In genomic region chr4:16213107-16213506, GRCh38 we compare ENCODE assay signal across 28 cellular contexts. TPM values are rescaled to one million over a fixed set of nuclear protein-coding genes. Genes with fewer than 3 reads are reported as not detected.
A peak's percentile ranks its signal among the peaks of the same experiment; 100 is the strongest.
DNase-seq lines count a peak whose midpoint lies in the region; ATAC-seq and TF ChIP-seq lines count a peak whose summit lies in the region.
"Had no signal": no experiment of that assay in that cellular context is flagged by ENCODE, and none has a peak within 500 bp of the region (broad histone marks: within the 10 kb centered on the region; RNA-seq: fewer than 3 reads in every experiment).

No MANE protein-coding gene starts in this region.

- peaks cover 99% of the 10 kb centered on the region for H3K79me2 ChIP-seq in Loucy (ENCODE audit: insufficient read depth, low read length)

- peak overlapping the region; percentile 37 for H3K27ac Mint-ChIP-seq in activated CD8-positive, alpha-beta memory T cell treated with anti-CD3 and anti-CD28 coated beads, Interleukin-2, amount 10 ng/mL, durations not matched to agents 7 days and 5 days
- peak overlapping the region in 1 of 2 donors; percentile 8 for H3K27ac Mint-ChIP-seq in natural killer cell treated with Interleukin-12 subunit alpha and Interleukin-12 subunit beta and Interleukin-15 and Interleukin-18, amount 100 ng/mL, for 72 hours
- H3K27ac Mint-ChIP-seq: activated B cell treated with CpG ODN at 0.5 μM for 24 hours; endodermal cell; H9; stimulated activated naive CD8-positive, alpha-beta T cell treated with anti-CD3 and anti-CD28 coated beads, Interleukin-15, amount 100 ng/mL, for 72 hours had no signal

- H3K9ac ChIP-seq in Loucy (ENCODE audit: low read depth, low read length, poor library complexity, severe bottlenecking), result no peak overlapping the region
- H3K9ac ChIP-seq: BLaER1 treated with 17β-estradiol and CSF1 and Interleukin-3, amounts not matched to agents 10 nM and 100 nM; SK-N-SH had no signal

- peaks cover 60% of the 10 kb centered on the region for H3K36me3 ChIP-seq in Loucy (ENCODE audit: insufficient read depth, low read length)
- H3K36me3 ChIP-seq in heart left ventricle, result peaks cover 0 to 37% (median 9%) of the 10 kb centered on the region in 9 donors
- H3K36me3 ChIP-seq: thyroid gland had no signal

- DNase-seq in activated CD8-positive, alpha-beta memory T cell treated with anti-CD3 and anti-CD28 coated beads, Interleukin-2, amount 10 ng/mL, durations not matched to agents 7 days and 5 days, result no peak
- DNase-seq in activated CD8-positive, alpha-beta memory T cell treated with anti-CD3 and anti-CD28 coated beads, Interleukin-2, amount 50 U/mL, for 4 hours, result no peak
- DNase-seq in choroid plexus epithelial cell (ENCODE audit: low read depth) (peak; percentile 34), heart left ventricle (no peak), posterior vena cava (ENCODE audit: low spot score) (no peak)
- no peak for DNase-seq in natural killer cell treated with Interleukin-12 subunit alpha and Interleukin-12 subunit beta and Interleukin-15 and Interleukin-18, amount 100 ng/mL, for 72 hours (ENCODE audit: low spot score)
- DNase-seq: activated B cell treated with CpG ODN at 0.5 μM for 24 hours; activated effector memory CD4-positive, alpha-beta T cell treated with Interleukin-2 at 50 U/mL for 16 hours; amygdala; Calu3; endodermal cell; esophagus squamous epithelium; H9; kidney; lower lobe of right lung; NCI-H1048; NCI-H187; NCI-H526 treated with DMSO at 0.1 percent for 48 hours; psoas muscle; SK-N-SH; stimulated activated CD4-positive, alpha-beta T cell treated with anti-CD3 and anti-CD28 coated beads, Interleukin-15, amount 100 ng/mL, for 24 hours; stimulated activated naive CD8-positive, alpha-beta T cell treated with anti-CD3 and anti-CD28 coated beads, Interleukin-15, amount 100 ng/mL, for 72 hours; T1000; thyroid gland had no signal

- H3K4me1 Mint-ChIP-seq in activated CD8-positive, alpha-beta memory T cell treated with anti-CD3 and anti-CD28 coated beads, Interleukin-2, amount 10 ng/mL, durations not matched to agents 7 days and 5 days, result peaks cover 51% of the 10 kb centered on the region
- H3K4me1 Mint-ChIP-seq in natural killer cell treated with Interleukin-12 subunit alpha and Interleukin-12 subunit beta and Interleukin-15 and Interleukin-18, amount 100 ng/mL, for 72 hours (ENCODE audit: low read depth in 2 of 2), result peaks cover 37 to 51% of the 10 kb centered on the region in 2 donors

- H3F3A ChIP-seq in Loucy (ENCODE audit: low read depth), result no peaks in the 10 kb centered on the region

- peak; percentile 33 for ATAC-seq in activated CD8-positive, alpha-beta memory T cell treated with anti-CD3 and anti-CD28 coated beads, Interleukin-2, amount 10 ng/mL, durations not matched to agents 7 days and 5 days
- ATAC-seq in natural killer cell treated with Interleukin-12 subunit alpha and Interleukin-12 subunit beta and Interleukin-15 and Interleukin-18, amount 100 ng/mL, for 72 hours, result no peak
- no peak for ATAC-seq in HG02970 (IDR thresholded peaks at IDR 0.05; ENCODE audit: low FRiP score, unreplicated experiment)
- ATAC-seq in heart left ventricle, result no peak
- ATAC-seq: lower lobe of right lung; psoas muscle; stimulated activated naive CD8-positive, alpha-beta T cell treated with anti-CD3 and anti-CD28 coated beads, Interleukin-15, amount 100 ng/mL, for 72 hours had no signal

- TF ChIP-seq POLR2A in heart left ventricle (IDR thresholded peaks at IDR 0.05), result no peak

- no peaks in the 10 kb centered on the region for H3K9me3 ChIP-seq in Loucy (ENCODE audit: insufficient read depth, low read depth, low read length)
- no peaks in the 10 kb centered on the region for H3K9me3 ChIP-seq in heart left ventricle
- H3K9me3 ChIP-seq: BLaER1 treated with 17β-estradiol and CSF1 and Interleukin-3, amounts not matched to agents 10 nM and 100 nM; esophagus squamous epithelium; lower lobe of right lung; psoas muscle; SK-N-SH; thyroid gland had no signal

- no peaks in the 10 kb centered on the region for H3K9me3 Mint-ChIP-seq in activated CD8-positive, alpha-beta memory T cell treated with anti-CD3 and anti-CD28 coated beads, Interleukin-2, amount 10 ng/mL, durations not matched to agents 7 days and 5 days (ENCODE audit: low read depth)
- H3K9me3 Mint-ChIP-seq in natural killer cell treated with Interleukin-12 subunit alpha and Interleukin-12 subunit beta and Interleukin-15 and Interleukin-18, amount 100 ng/mL, for 72 hours, result no peaks in the 10 kb centered on the region
- H3K9me3 Mint-ChIP-seq: activated B cell treated with CpG ODN at 0.5 μM for 24 hours; endodermal cell; H9; stimulated activated naive CD8-positive, alpha-beta T cell treated with anti-CD3 and anti-CD28 coated beads, Interleukin-15, amount 100 ng/mL, for 72 hours had no signal

- 43 to 78% (median 69%) methylated on average over 2 of the region's 2 CpGs for WGBS in heart left ventricle, 4 donors

- no peaks in the 10 kb centered on the region for H3K27me3 Mint-ChIP-seq in activated CD8-positive, alpha-beta memory T cell treated with anti-CD3 and anti-CD28 coated beads, Interleukin-2, amount 10 ng/mL, durations not matched to agents 7 days and 5 days
- H3K27me3 Mint-ChIP-seq in natural killer cell treated with Interleukin-12 subunit alpha and Interleukin-12 subunit beta and Interleukin-15 and Interleukin-18, amount 100 ng/mL, for 72 hours, result no peaks in the 10 kb centered on the region
- H3K27me3 Mint-ChIP-seq: activated B cell treated with CpG ODN at 0.5 μM for 24 hours; stimulated activated naive CD8-positive, alpha-beta T cell treated with anti-CD3 and anti-CD28 coated beads, Interleukin-15, amount 100 ng/mL, for 72 hours had no signal

- H3K4me3 Mint-ChIP-seq in activated CD8-positive, alpha-beta memory T cell treated with anti-CD3 and anti-CD28 coated beads, Interleukin-2, amount 10 ng/mL, durations not matched to agents 7 days and 5 days, result no peak overlapping the region
- peak overlapping the region; percentile 2 for H3K4me3 Mint-ChIP-seq in natural killer cell treated with Interleukin-12 subunit alpha and Interleukin-12 subunit beta and Interleukin-15 and Interleukin-18, amount 100 ng/mL, for 72 hours
- H3K4me3 Mint-ChIP-seq: activated B cell treated with CpG ODN at 0.5 μM for 24 hours; endodermal cell; H9; stimulated activated naive CD8-positive, alpha-beta T cell treated with anti-CD3 and anti-CD28 coated beads, Interleukin-15, amount 100 ng/mL, for 72 hours had no signal

- TF ChIP-seq CTCF in Loucy (conservative IDR thresholded peaks at IDR 0.05; ENCODE audit: low read length) (no peak), choroid plexus epithelial cell (conservative IDR thresholded peaks at IDR 0.05; ENCODE audit: low read depth, low read length) (no peak), heart left ventricle (IDR thresholded peaks at IDR 0.05) (no peak)

- H3K27me3 ChIP-seq in Loucy (ENCODE audit: insufficient read depth, low read length, poor library complexity, severe bottlenecking) (no peaks in the 10 kb centered on the region), heart left ventricle (no peaks in the 10 kb centered on the region)
- H3K27me3 ChIP-seq: BLaER1 treated with 17β-estradiol and CSF1 and Interleukin-3, amounts not matched to agents 10 nM and 100 nM; esophagus squamous epithelium; thyroid gland had no signal

- H3K27ac ChIP-seq in heart left ventricle, result no peak overlapping the region
- H3K27ac ChIP-seq: BLaER1 treated with 17β-estradiol and CSF1 and Interleukin-3, amounts not matched to agents 10 nM and 100 nM; coronary artery; esophagus squamous epithelium; lower lobe of right lung; psoas muscle; thyroid gland had no signal

- H2AFZ ChIP-seq in Loucy (ENCODE audit: low read length), result no peak overlapping the region

- H4K20me1 ChIP-seq in Loucy (ENCODE audit: insufficient read depth, low read length, poor library complexity, severe bottlenecking), result peaks cover 73% of the 10 kb centered on the region

- H3K4me3 ChIP-seq in Loucy (ENCODE audit: low read length, poor library complexity, severe bottlenecking), result no peak overlapping the region
- H3K4me3 ChIP-seq in choroid plexus epithelial cell (ENCODE audit: low read depth, low read length), result no peak overlapping the region
- H3K4me3 ChIP-seq in heart left ventricle, result no peak overlapping the region
- H3K4me3 ChIP-seq: BLaER1 treated with 17β-estradiol and CSF1 and Interleukin-3, amounts not matched to agents 10 nM and 100 nM; coronary artery; esophagus squamous epithelium; lower lobe of right lung; psoas muscle; thyroid gland had no signal

- H3K4me1 ChIP-seq in Loucy (ENCODE audit: insufficient read depth, low read length, poor library complexity, severe bottlenecking) (peaks cover 39% of the 10 kb centered on the region), heart left ventricle (peaks cover 0 to 51% (median 21%) of the 10 kb centered on the region in 12 donors)

- intact Hi-C loops in heart left ventricle (cut with DNase I) (no loop called here), posterior vena cava (cut with DNase I) (no loop called here)

- H3K36me3 Mint-ChIP-seq in activated CD8-positive, alpha-beta memory T cell treated with anti-CD3 and anti-CD28 coated beads, Interleukin-2, amount 10 ng/mL, durations not matched to agents 7 days and 5 days, result peaks cover 44% of the 10 kb centered on the region
- H3K36me3 Mint-ChIP-seq in natural killer cell treated with Interleukin-12 subunit alpha and Interleukin-12 subunit beta and Interleukin-15 and Interleukin-18, amount 100 ng/mL, for 72 hours, result peaks cover 6% of the 10 kb centered on the region

- CTCF ChIA-PET in activated CD8-positive, alpha-beta memory T cell treated with anti-CD3 and anti-CD28 coated beads, Interleukin-2, amount 10 ng/mL, durations not matched to agents 7 days and 5 days (lab: Charles Lee), result interaction anchor here (1.2 to 1.5 kb wide), 3 partner anchors 8 to 51 kb away, joined by 3 to 6 read pairs (median 4); no protein-coding TSS in a partner anchor

- H3K4me2 ChIP-seq in Loucy (ENCODE audit: low read depth, low read length, poor library complexity, severe bottlenecking), result peak overlapping the region; percentile 3
- H3K4me2 ChIP-seq: SK-N-SH had no signal

- no peaks in the 10 kb centered on the region for H3K9me2 ChIP-seq in Loucy (replicated peaks; ENCODE audit: low read depth, low read length)
- H3K9me2 ChIP-seq: SK-N-SH had no signal

RNA-seq across cellular contexts. Expression of gene TAPT1, which starts 13.2 kb away (rescaled TPM):
- 10 to 100 TPM; 34.4 to 37.5 TPM for total RNA-seq in activated CD8-positive, alpha-beta memory T cell treated with anti-CD3 and anti-CD28 coated beads, Interleukin-2, amount 10 ng/mL, durations not matched to agents 7 days and 5 days
- total RNA-seq in natural killer cell treated with Interleukin-12 subunit alpha and Interleukin-12 subunit beta and Interleukin-15 and Interleukin-18, amount 100 ng/mL, for 72 hours, result 10 to 100 TPM; 36.8 to 37.9 TPM
- total RNA-seq in heart left ventricle (10 to 100 TPM; 15.8 to 53.4 (median 38.0) TPM), posterior vena cava (10 to 100 TPM; 43.0 to 71.3 TPM)
- polyA plus RNA-seq in heart left ventricle, result 10 to 100 TPM; 12.3 to 23.8 TPM
